17 cellular contexts compared by ENCODE assay signal in genomic region chr9:98501776-98502175, GRCh38.
"Had no signal": no experiment of that assay in that cellular context is flagged by ENCODE, and none has a peak within 500 bp of the region (broad histone marks: within the 10 kb centered on the region; RNA-seq: fewer than 3 reads in every experiment).

No MANE protein-coding gene starts in this region.

- H3K4me3 Mint-ChIP-seq: activated naive CD4-positive, alpha-beta T cell treated with anti-CD3 and anti-CD28 coated beads, Interleukin-2, amount 50 U/mL, for 24 hours; naive B cell; stimulated activated effector memory CD8-positive, alpha-beta T cell treated with anti-CD3 and anti-CD28 coated beads, Interleukin-12 subunit alpha, Interleukin-12 subunit beta, amount 100 ng/mL, for 72 hours; T-helper 1 cell treated with Interleukin-12 subunit alpha and Interleukin-12 subunit beta and Interleukin-4 antibody, amounts not matched to agents 30 μg/mL and 1 μg/mL, for 36 hours had no signal

- H3K27ac ChIP-seq: brain microvascular endothelial cell, esophagus muscularis mucosa, neutrophil, right atrium auricular region, SK-N-MC had no signal

- H3K27me3 ChIP-seq: brain microvascular endothelial cell, esophagus muscularis mucosa, right atrium auricular region, tibial nerve had no signal

- H3K4me1 ChIP-seq: right atrium auricular region had no signal

- DNase-seq: activated CD4-positive, alpha-beta T cell treated with anti-CD3 and anti-CD28 coated beads for 4 hours; brain microvascular endothelial cell; foreskin melanocyte; heart left ventricle; left ventricle myocardium superior; naive B cell had no signal

- H3K4me1 Mint-ChIP-seq: activated naive CD4-positive, alpha-beta T cell treated with anti-CD3 and anti-CD28 coated beads, Interleukin-2, amount 50 U/mL, for 24 hours; naive B cell; stimulated activated effector memory CD8-positive, alpha-beta T cell treated with anti-CD3 and anti-CD28 coated beads, Interleukin-12 subunit alpha, Interleukin-12 subunit beta, amount 100 ng/mL, for 72 hours had no signal

- H3K27ac Mint-ChIP-seq: activated naive CD4-positive, alpha-beta T cell treated with anti-CD3 and anti-CD28 coated beads, Interleukin-2, amount 50 U/mL, for 24 hours; activated T-helper 2 cell treated with anti-CD3 and anti-CD28 coated beads, Interferon-gamma antibody, Interleukin-2, Interleukin-4, amounts not matched to agents 10 μg/mL and 5 μg/mL and 100 μg/mL, durations not matched to agents 14 hours and 24 hours and 36 hours; naive B cell; stimulated activated effector memory CD8-positive, alpha-beta T cell treated with anti-CD3 and anti-CD28 coated beads, Interleukin-12 subunit alpha, Interleukin-12 subunit beta, amount 100 ng/mL, for 72 hours; T-helper 1 cell treated with Interleukin-12 subunit alpha and Interleukin-12 subunit beta and Interleukin-4 antibody, amounts not matched to agents 30 μg/mL and 1 μg/mL, for 36 hours had no signal

- H3K9me3 Mint-ChIP-seq: activated naive CD4-positive, alpha-beta T cell treated with anti-CD3 and anti-CD28 coated beads, Interleukin-2, amount 50 U/mL, for 24 hours; activated T-helper 2 cell treated with anti-CD3 and anti-CD28 coated beads, Interferon-gamma antibody, Interleukin-2, Interleukin-4, amounts not matched to agents 10 μg/mL and 5 μg/mL and 100 μg/mL, durations not matched to agents 14 hours and 24 hours and 36 hours; stimulated activated effector memory CD8-positive, alpha-beta T cell treated with anti-CD3 and anti-CD28 coated beads, Interleukin-12 subunit alpha, Interleukin-12 subunit beta, amount 100 ng/mL, for 72 hours; T-helper 1 cell treated with Interleukin-12 subunit alpha and Interleukin-12 subunit beta and Interleukin-4 antibody, amounts not matched to agents 30 μg/mL and 1 μg/mL, for 36 hours had no signal

- H3K4me3 ChIP-seq: dorsolateral prefrontal cortex, esophagus muscularis mucosa, heart left ventricle, right atrium auricular region, SK-N-MC, smooth muscle cell, tibial nerve had no signal

- H3K9me3 ChIP-seq: esophagus muscularis mucosa, heart left ventricle, neutrophil, right atrium auricular region, tibial nerve had no signal

- H3K36me3 ChIP-seq: brain microvascular endothelial cell, esophagus muscularis mucosa, heart left ventricle, neutrophil, right atrium auricular region, tibial nerve had no signal

- H3K36me3 Mint-ChIP-seq: activated naive CD4-positive, alpha-beta T cell treated with anti-CD3 and anti-CD28 coated beads, Interleukin-2, amount 50 U/mL, for 24 hours; naive B cell; stimulated activated effector memory CD8-positive, alpha-beta T cell treated with anti-CD3 and anti-CD28 coated beads, Interleukin-12 subunit alpha, Interleukin-12 subunit beta, amount 100 ng/mL, for 72 hours had no signal
